ENCODE assay signal across 2 cellular contexts in the genomic region with DNA sequence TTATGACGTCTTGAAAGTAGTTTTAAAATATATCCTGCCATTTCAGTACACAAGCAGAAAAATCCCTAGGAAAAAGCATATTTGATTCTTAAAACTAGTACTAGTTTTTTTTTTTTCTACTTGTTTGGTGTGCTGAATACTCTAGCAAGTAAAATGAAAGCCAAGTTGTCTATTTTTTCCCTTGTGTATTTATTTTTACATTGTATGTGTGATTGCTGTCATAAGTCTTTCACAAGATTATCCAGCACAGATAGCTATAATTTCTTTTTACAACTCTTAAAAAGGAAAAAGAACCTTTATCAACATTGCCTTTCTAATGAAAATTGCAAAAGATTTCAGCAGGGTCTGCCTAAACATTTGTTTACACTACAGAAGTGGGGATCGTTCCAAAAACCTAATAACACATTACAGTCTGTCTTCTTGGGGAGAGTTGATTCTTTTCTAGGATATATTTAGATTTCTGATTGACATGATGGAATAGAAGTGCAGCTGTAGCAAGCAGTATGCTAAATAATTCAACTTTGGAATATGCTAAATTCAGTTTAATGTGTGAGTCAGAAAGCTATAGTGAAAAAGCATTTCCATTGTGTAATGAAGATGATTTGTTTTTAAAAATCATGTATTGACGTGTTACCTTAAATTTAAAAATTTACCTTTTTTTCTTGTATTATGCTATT.
TF ChIP-seq lines count a peak whose summit lies in the region.

No MANE protein-coding gene starts in this region.

TF ChIP-seq in A549, 52 proteins besides CTCF, POLR2A, EP300 and RAD21 (continued from another document):
- TF ChIP-seq, protein P1, sequence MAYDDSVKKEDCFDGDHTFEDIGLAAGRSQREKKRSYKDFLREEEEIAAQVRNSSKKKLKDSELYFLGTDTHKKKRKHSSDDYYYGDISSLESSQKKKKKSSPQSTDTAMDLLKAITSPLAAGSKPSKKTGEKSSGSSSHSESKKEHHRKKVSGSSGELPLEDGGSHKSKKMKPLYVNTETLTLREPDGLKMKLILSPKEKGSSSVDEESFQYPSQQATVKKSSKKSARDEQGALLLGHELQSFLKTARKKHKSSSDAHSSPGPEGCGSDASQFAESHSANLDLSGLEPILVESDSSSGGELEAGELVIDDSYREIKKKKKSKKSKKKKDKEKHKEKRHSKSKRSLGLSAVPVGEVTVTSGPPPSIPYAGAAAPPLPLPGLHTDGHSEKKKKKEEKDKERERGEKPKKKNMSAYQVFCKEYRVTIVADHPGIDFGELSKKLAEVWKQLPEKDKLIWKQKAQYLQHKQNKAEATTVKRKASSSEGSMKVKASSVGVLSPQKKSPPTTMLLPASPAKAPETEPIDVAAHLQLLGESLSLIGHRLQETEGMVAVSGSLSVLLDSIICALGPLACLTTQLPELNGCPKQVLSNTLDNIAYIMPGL (CRISPR knock-in tag; IDR thresholded peaks at IDR 0.05; ENCODE audit: borderline replicate concordance) = no peak
- TF ChIP-seq RCOR1 (IDR thresholded peaks at IDR 0.05; ENCODE audit: low read depth, low read length) (no peak), KDM5A (IDR thresholded peaks at IDR 0.05) (no peak), CHD4 (IDR thresholded peaks at IDR 0.05; ENCODE audit: borderline replicate concordance) (no peak), FOSB (CRISPR knock-in tag; IDR thresholded peaks at IDR 0.05) (no peak), CEBPB (IDR thresholded peaks at IDR 0.05) (no peak), JUNB (IDR thresholded peaks at IDR 0.05) (no peak), CHD2 (IDR thresholded peaks at IDR 0.05; ENCODE audit: low read length, partially characterized antibody) (no peak), TP53 (CRISPR knock-in tag; IDR thresholded peaks at IDR 0.05) (no peak), GATA3 (IDR thresholded peaks at IDR 0.05; ENCODE audit: borderline replicate concordance) (no peak), SMC3 (IDR thresholded peaks at IDR 0.05) (no peak), MAZ (IDR thresholded peaks at IDR 0.05; ENCODE audit: borderline replicate concordance, low read depth, low read length) (no peak)
- TF ChIP-seq, protein P2, sequence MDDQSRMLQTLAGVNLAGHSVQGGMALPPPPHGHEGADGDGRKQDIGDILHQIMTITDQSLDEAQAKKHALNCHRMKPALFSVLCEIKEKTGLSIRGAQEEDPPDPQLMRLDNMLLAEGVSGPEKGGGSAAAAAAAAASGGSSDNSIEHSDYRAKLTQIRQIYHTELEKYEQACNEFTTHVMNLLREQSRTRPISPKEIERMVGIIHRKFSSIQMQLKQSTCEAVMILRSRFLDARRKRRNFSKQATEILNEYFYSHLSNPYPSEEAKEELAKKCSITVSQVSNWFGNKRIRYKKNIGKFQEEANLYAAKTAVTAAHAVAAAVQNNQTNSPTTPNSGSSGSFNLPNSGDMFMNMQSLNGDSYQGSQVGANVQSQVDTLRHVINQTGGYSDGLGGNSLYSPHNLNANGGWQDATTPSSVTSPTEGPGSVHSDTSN (IDR thresholded peaks at IDR 0.05) = no peak
TF ChIP-seq in A549: peak in this region for 0.

TF ChIP-seq in K562, 482 proteins besides CTCF, POLR2A, EP300 and RAD21 (continued from another document):
- no peak for TF ChIP-seq ZNF668 (CRISPR knock-in tag; IDR thresholded peaks at IDR 0.05)
- TF ChIP-seq, protein P3, sequence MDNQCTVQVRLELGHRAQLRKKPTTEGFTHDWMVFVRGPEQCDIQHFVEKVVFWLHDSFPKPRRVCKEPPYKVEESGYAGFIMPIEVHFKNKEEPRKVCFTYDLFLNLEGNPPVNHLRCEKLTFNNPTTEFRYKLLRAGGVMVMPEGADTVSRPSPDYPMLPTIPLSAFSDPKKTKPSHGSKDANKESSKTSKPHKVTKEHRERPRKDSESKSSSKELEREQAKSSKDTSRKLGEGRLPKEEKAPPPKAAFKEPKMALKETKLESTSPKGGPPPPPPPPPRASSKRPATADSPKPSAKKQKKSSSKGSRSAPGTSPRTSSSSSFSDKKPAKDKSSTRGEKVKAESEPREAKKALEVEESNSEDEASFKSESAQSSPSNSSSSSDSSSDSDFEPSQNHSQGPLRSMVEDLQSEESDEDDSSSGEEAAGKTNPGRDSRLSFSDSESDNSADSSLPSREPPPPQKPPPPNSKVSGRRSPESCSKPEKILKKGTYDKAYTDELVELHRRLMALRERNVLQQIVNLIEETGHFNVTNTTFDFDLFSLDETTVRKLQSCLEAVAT (IDR thresholded peaks at IDR 0.05) = no peak
- TF ChIP-seq, protein P4, sequence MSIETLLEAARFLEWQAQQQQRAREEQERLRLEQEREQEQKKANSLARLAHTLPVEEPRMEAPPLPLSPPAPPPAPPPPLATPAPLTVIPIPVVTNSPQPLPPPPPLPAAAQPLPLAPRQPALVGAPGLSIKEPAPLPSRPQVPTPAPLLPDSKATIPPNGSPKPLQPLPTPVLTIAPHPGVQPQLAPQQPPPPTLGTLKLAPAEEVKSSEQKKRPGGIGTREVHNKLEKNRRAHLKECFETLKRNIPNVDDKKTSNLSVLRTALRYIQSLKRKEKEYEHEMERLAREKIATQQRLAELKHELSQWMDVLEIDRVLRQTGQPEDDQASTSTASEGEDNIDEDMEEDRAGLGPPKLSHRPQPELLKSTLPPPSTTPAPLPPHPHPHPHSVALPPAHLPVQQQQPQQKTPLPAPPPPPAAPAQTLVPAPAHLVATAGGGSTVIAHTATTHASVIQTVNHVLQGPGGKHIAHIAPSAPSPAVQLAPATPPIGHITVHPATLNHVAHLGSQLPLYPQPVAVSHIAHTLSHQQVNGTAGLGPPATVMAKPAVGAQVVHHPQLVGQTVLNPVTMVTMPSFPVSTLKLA (conservative IDR thresholded peaks at IDR 0.05) = 0 out of 4 replicates have a peak, but pooled peaks of 1 of the 2 experiments have one; percentile 15
- TF ChIP-seq BHLHE40 (IDR thresholded peaks at IDR 0.05; ENCODE audit: low read length) = no peak
- TF ChIP-seq, protein P5, sequence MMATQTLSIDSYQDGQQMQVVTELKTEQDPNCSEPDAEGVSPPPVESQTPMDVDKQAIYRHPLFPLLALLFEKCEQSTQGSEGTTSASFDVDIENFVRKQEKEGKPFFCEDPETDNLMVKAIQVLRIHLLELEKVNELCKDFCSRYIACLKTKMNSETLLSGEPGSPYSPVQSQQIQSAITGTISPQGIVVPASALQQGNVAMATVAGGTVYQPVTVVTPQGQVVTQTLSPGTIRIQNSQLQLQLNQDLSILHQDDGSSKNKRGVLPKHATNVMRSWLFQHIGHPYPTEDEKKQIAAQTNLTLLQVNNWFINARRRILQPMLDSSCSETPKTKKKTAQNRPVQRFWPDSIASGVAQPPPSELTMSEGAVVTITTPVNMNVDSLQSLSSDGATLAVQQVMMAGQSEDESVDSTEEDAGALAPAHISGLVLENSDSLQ (IDR thresholded peaks at IDR 0.05) = peak; percentile 54; the same call in 1 of the 2 replicates
